In the genomic region with DNA sequence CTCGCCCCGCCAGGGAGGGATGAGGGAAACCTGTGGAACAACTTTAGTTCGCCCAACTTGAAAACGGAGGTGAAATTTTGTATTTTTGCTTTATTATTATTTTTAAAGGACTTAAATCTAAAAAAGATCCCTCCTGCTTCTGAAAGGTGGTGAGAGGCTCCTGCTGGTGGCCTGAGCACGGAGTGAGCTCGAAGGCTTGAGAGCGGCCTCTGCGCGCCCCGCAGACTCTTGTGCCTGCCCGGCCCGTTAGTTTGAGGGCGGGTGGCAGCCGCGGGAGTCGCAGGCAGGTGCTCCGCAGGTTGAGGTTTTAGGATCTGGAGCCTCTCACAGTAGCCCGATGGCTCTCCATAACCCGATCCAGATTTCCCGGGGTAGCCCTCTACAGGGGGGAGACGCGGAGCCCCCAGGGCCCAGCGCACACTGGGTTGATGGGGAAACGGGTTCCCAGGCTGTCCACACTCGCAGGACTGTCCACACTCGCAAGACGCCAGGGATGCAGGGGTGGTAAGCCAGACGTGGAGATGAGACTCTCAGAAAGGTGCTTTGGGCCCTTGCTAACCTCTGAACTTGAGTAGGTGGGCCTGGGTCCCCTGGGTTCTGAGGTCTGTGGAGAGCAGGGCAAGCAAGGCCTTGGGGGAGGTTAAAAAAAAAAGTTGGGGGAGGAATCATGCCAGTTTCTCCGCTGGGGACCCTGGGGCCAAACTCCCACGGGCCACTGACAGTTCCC, we compare ENCODE assay signal across 1 cellular context.
TF ChIP-seq lines count a peak whose summit lies in the region.

No MANE protein-coding gene starts in this region.

TF ChIP-seq in SK-N-SH, 30 proteins besides CTCF, POLR2A, EP300 and RAD21 (continued from another document):
- TF ChIP-seq, protein P1, sequence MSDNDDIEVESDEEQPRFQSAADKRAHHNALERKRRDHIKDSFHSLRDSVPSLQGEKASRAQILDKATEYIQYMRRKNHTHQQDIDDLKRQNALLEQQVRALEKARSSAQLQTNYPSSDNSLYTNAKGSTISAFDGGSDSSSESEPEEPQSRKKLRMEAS (IDR thresholded peaks at IDR 0.05; ENCODE audit: low read depth) = no peak
